ENCODE assay signal across 14 cellular contexts in genomic region chr2:208134928-208135586, GRCh38. TPM values are rescaled to one million over a fixed set of nuclear protein-coding genes. Genes with fewer than 3 reads are reported as not detected.
DNase-seq lines count a peak whose midpoint lies in the region; ATAC-seq lines count a peak whose summit lies in the region.
"Had no signal": no experiment of that assay in that cellular context is flagged by ENCODE, and none has a peak within 500 bp of the region (broad histone marks: within the 10 kb centered on the region; RNA-seq: fewer than 3 reads in every experiment).

No MANE protein-coding gene starts in this region.

- peak; percentile 44 for DNase-seq in H4 (ENCODE audit: low spot score)
- DNase-seq in NOMO-1 treated with dmso at 0.1 percent for 144 hours (lab: John Stamatoyannopoulos, UW; ENCODE audit: unreplicated experiment), result peak; percentile 62
- DNase-seq in left colon, result no peak
- no peak for DNase-seq in AG08396 (ENCODE audit: low spot score)
- DNase-seq: esophagus squamous epithelium; NCI-H1092 treated with DMSO at 0.1 percent for 48 hours; stimulated activated CD4-positive, alpha-beta T cell treated with anti-CD3 and anti-CD28 coated beads, Interleukin-4, amount 100 ng/mL, for 1 hour; testis had no signal

- ATAC-seq in GM18868 (IDR thresholded peaks at IDR 0.05; ENCODE audit: unreplicated experiment) (peak; percentile 61), left colon (peak; percentile 20), HG02678 (IDR thresholded peaks at IDR 0.05; ENCODE audit: unreplicated experiment) (no peak), GM21360 (IDR thresholded peaks at IDR 0.05; ENCODE audit: unreplicated experiment) (no peak)

- intact Hi-C loops in left colon (cut with DNase I, micrococcal nuclease), result no loop called here

RNA-seq across cellular contexts. Expression of gene CRYGC, which starts 5.4 kb away (rescaled TPM):
- total RNA-seq in H4 (2014; rRNA removed; shearing (Covaris generic)), result not detected in 2 replicates
- total RNA-seq in left colon, result not detected
- total RNA-seq: activated CD8-positive, alpha-beta memory T cell treated with anti-CD3 and anti-CD28 coated beads for 36 hours; breast epithelium; esophagus squamous epithelium; kidney epithelial cell had no signal

RNA-seq across cellular contexts. Expression of gene CRYGD, which starts 10.7 kb away (rescaled TPM):
- total RNA-seq in H4 (2014; rRNA removed; shearing (Covaris generic)), result not detected in 2 replicates
- total RNA-seq in left colon, result not detected
- total RNA-seq: activated CD8-positive, alpha-beta memory T cell treated with anti-CD3 and anti-CD28 coated beads for 36 hours; breast epithelium; esophagus squamous epithelium; kidney epithelial cell; testis had no signal

RNA-seq across cellular contexts. Expression of gene CRYGB, which starts 10.9 kb away (rescaled TPM):
- total RNA-seq in H4 (2014; rRNA removed; shearing (Covaris generic)), result not detected in 2 replicates
- not detected for total RNA-seq in left colon
- total RNA-seq: activated CD8-positive, alpha-beta memory T cell treated with anti-CD3 and anti-CD28 coated beads for 36 hours; breast epithelium; esophagus squamous epithelium; kidney epithelial cell had no signal

RNA-seq across cellular contexts. Expression of gene CRYGA, which starts 28.3 kb away (rescaled TPM):
- total RNA-seq in H4 (2014; rRNA removed; shearing (Covaris generic)), result not detected in 2 replicates
- not detected for total RNA-seq in left colon
- total RNA-seq: activated CD8-positive, alpha-beta memory T cell treated with anti-CD3 and anti-CD28 coated beads for 36 hours; breast epithelium; esophagus squamous epithelium; kidney epithelial cell; testis had no signal

RNA-seq across cellular contexts. Expression of gene C2orf80, which starts 54.8 kb away (rescaled TPM):
- total RNA-seq in H4 (2014; rRNA removed; shearing (Covaris generic)), result not detected in 2 replicates
- not detected for total RNA-seq in left colon
- total RNA-seq: activated CD8-positive, alpha-beta memory T cell treated with anti-CD3 and anti-CD28 coated beads for 36 hours; breast epithelium; esophagus squamous epithelium; kidney epithelial cell; testis had no signal

Comparison
In these comparisons a context has a peak if more than half of its experiments do, and no peak if none do; other contexts are left out.
1. ATAC-seq: peak in GM18868 (single experiment) and left colon (single experiment); none in HG02678 (single experiment) and GM21360 (single experiment).
2. DNase-seq: peak in H4 (single experiment) and NOMO-1 treated with dmso at 0.1 percent for 144 hours (single experiment); none in left colon (0 of 2) and AG08396 (single experiment).